In the genomic region with DNA sequence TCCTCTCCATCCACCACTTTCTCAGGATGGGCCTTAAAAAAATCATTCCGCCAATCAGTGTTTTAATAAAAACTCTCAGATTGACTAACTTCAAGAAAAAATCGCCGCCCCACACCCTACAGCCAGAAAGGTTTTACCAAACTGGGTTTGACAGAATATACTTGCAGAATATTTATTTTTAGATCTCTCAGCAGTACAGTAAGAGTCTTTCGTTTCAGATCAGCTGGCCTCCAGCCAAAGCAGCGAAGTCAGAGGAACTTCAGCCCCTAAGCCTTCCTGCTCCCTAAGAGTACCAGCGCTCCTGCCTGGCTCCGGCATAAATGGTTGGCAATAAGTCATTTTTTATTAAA, we compare ENCODE assay signal across 2 cellular contexts.
TF ChIP-seq lines count a peak whose summit lies in the region.

No MANE protein-coding gene starts in this region.

TF ChIP-seq in HepG2, 621 proteins besides CTCF, POLR2A, EP300 and RAD21 (continued from another document):
- TF ChIP-seq, protein P1, sequence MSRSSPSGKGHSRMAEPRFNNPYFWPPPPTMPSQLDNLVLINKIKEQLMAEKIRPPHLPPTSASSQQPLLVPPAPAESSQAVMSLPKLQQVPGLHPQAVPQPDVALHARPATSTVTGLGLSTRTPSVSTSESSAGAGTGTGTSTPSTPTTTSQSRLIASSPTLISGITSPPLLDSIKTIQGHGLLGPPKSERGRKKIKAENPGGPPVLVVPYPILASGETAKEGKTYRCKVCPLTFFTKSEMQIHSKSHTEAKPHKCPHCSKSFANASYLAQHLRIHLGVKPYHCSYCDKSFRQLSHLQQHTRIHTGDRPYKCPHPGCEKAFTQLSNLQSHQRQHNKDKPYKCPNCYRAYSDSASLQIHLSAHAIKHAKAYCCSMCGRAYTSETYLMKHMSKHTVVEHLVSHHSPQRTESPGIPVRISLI (CRISPR knock-in tag; IDR thresholded peaks at IDR 0.05; ENCODE audit: borderline replicate concordance) = no peak
- TF ChIP-seq, protein P2, sequence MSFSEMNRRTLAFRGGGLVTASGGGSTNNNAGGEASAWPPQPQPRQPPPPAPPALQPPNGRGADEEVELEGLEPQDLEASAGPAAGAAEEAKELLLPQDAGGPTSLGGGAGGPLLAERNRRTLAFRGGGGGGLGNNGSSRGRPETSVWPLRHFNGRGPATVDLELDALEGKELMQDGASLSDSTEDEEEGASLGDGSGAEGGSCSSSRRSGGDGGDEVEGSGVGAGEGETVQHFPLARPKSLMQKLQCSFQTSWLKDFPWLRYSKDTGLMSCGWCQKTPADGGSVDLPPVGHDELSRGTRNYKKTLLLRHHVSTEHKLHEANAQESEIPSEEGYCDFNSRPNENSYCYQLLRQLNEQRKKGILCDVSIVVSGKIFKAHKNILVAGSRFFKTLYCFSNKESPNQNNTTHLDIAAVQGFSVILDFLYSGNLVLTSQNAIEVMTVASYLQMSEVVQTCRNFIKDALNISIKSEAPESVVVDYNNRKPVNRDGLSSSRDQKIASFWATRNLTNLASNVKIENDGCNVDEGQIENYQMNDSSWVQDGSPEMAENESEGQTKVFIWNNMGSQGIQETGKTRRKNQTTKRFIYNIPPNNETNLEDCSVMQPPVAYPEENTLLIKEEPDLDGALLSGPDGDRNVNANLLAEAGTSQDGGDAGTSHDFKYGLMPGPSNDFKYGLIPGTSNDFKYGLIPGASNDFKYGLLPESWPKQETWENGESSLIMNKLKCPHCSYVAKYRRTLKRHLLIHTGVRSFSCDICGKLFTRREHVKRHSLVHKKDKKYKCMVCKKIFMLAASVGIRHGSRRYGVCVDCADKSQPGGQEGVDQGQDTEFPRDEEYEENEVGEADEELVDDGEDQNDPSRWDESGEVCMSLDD (CRISPR knock-in tag; IDR thresholded peaks at IDR 0.05; ENCODE audit: borderline replicate concordance) = no peak
- TF ChIP-seq, protein P3, sequence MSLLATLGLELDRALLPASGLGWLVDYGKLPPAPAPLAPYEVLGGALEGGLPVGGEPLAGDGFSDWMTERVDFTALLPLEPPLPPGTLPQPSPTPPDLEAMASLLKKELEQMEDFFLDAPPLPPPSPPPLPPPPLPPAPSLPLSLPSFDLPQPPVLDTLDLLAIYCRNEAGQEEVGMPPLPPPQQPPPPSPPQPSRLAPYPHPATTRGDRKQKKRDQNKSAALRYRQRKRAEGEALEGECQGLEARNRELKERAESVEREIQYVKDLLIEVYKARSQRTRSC (CRISPR knock-in tag; IDR thresholded peaks at IDR 0.05; ENCODE audit: low read depth) = no peak
- TF ChIP-seq GTF3A (CRISPR knock-in tag; conservative IDR thresholded peaks at IDR 0.05) = no peak
- 0 out of 2 replicates have a peak, but pooled peaks have one; percentile 6 for TF ChIP-seq PHF8 (CRISPR knock-in tag; IDR thresholded peaks at IDR 0.05)
- TF ChIP-seq ZNF577 (CRISPR knock-in tag; IDR thresholded peaks at IDR 0.05; ENCODE audit: borderline replicate concordance, low read depth) = no peak
- no peak for TF ChIP-seq TP53 (CRISPR knock-in tag; conservative IDR thresholded peaks at IDR 0.05)

TF ChIP-seq in HEK293T, 16 proteins besides CTCF, POLR2A, EP300 and RAD21 (continued from another document):
- TF ChIP-seq, protein P4, sequence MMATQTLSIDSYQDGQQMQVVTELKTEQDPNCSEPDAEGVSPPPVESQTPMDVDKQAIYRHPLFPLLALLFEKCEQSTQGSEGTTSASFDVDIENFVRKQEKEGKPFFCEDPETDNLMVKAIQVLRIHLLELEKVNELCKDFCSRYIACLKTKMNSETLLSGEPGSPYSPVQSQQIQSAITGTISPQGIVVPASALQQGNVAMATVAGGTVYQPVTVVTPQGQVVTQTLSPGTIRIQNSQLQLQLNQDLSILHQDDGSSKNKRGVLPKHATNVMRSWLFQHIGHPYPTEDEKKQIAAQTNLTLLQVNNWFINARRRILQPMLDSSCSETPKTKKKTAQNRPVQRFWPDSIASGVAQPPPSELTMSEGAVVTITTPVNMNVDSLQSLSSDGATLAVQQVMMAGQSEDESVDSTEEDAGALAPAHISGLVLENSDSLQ (IDR thresholded peaks at IDR 0.05) = no peak
- no peak for TF ChIP-seq NFRKB (IDR thresholded peaks at IDR 0.05)
